9 cellular contexts compared by ENCODE assay signal in genomic region chr13:98484289-98485219, GRCh38.
A peak's percentile ranks its signal among the peaks of the same experiment; 100 is the strongest.
DNase-seq lines count a peak whose midpoint lies in the region; TF ChIP-seq lines count a peak whose summit lies in the region.
"Had no signal": no experiment of that assay in that cellular context is flagged by ENCODE, and none has a peak within 500 bp of the region (broad histone marks: within the 10 kb centered on the region; RNA-seq: fewer than 3 reads in every experiment).

No MANE protein-coding gene starts in this region.

- H3K36me3 ChIP-seq in spleen, result peaks cover 0 to 20% (median 0%) of the 10 kb centered on the region in 6 donors

- peaks cover 20% of the 10 kb centered on the region for H3K36me3 Mint-ChIP-seq in MCF 10A (ENCODE audit: insufficient read depth, unreplicated experiment)
- H3K36me3 Mint-ChIP-seq in immature natural killer cell, result peaks cover 4 to 17% (median 6%) of the 10 kb centered on the region in 3 donors

- peak; percentile 83 for DNase-seq in activated naive CD4-positive, alpha-beta T cell treated with Interleukin-2 at 50 U/mL for 16 hours
- DNase-seq in activated naive CD4-positive, alpha-beta T cell (lab: John Stamatoyannopoulos, UW), result no peak
- DNase-seq in NB4 (ENCODE audit: low read depth), result peak; percentile 93
- peak; percentile 82 for DNase-seq in T-helper 22 cell (ENCODE audit: low read depth)
- DNase-seq in MCF 10A (ENCODE audit: unreplicated experiment), result peak; percentile 99
- DNase-seq in iPS-NIHi11 (ENCODE audit: low spot score), result peak; percentile 83
- DNase-seq in spleen, result peak; percentile 84
- no peak for DNase-seq in immature natural killer cell
- DNase-seq: DND-41 had no signal

- WGBS in spleen, 5 donors, result 42 to 58% (median 52%) methylated on average over 15 to 21 of the region's 21 CpGs

- H3K4me3 Mint-ChIP-seq in MCF 10A (ENCODE audit: unreplicated experiment), result peak overlapping the region; percentile 68
- H3K4me3 Mint-ChIP-seq in immature natural killer cell, result peak overlapping the region in 1 of 5 donors; percentile 29

- no peaks in the 10 kb centered on the region for H3K9me3 ChIP-seq in spleen

- H3K27me3 ChIP-seq in spleen (replicated peaks in 1 of 7), result no peaks in the 10 kb centered on the region

- H3K4me1 Mint-ChIP-seq in MCF 10A (ENCODE audit: insufficient read depth, unreplicated experiment), result peaks cover 47% of the 10 kb centered on the region
- H3K4me1 Mint-ChIP-seq in immature natural killer cell, result peaks cover 44 to 67% of the 10 kb centered on the region in 2 donors

- H3K27me3 Mint-ChIP-seq in MCF 10A (ENCODE audit: insufficient read depth, unreplicated experiment) (no peaks in the 10 kb centered on the region), immature natural killer cell (ENCODE audit: low read depth in 3 of 3) (peaks cover 0 to 3% (median 2%) of the 10 kb centered on the region in 3 donors)

- H3K27ac Mint-ChIP-seq in MCF 10A (ENCODE audit: low read depth, unreplicated experiment) (peak overlapping the region; percentile 94), immature natural killer cell (peak overlapping the region in 3 of 6 donors; percentile 5 to 75 (median 20))

- BruUV-seq in MCF 10A (replicated peaks; lab: Mats Ljungman, UMichigan), result TSS peak; percentile 61

- peak overlapping the region; percentile 36 to 84 (median 78) for H3K27ac ChIP-seq in spleen

- intact Hi-C loops in MCF 10A (cut with micrococcal nuclease) (loop anchor here (1.0 to 10.0 kb wide), 4 partner anchors 25 to 170 kb away; no protein-coding TSS in a partner anchor), spleen (cut with DNase I; ENCODE audit: low total_unique reads) (no loop called here)

- CTCF ChIA-PET in MCF 10A (lab: Yijun Ruan, JAX), result interaction anchor here (0.5 to 7.4 kb wide), 27 partner anchors 10 to 629 kb away, joined by 3 to 71 read pairs (median 3); no protein-coding TSS in a partner anchor

- H3K9me3 Mint-ChIP-seq in MCF 10A (ENCODE audit: unreplicated experiment) (no peaks in the 10 kb centered on the region), immature natural killer cell (no peaks in the 10 kb centered on the region)

- peaks cover 52 to 100% (median 94%) of the 10 kb centered on the region in 6 donors for H3K4me1 ChIP-seq in spleen

- POLR2A ChIA-PET in MCF 10A (lab: Yijun Ruan, JAX), result interaction anchor here (0.6 to 4.8 kb wide), 21 partner anchors 9 to 1173 kb away, joined by 3 to 79 read pairs (median 4); partner anchors contain the start of genes STK24 and UBAC2

- H3K4me3 ChIP-seq in NB4 (ENCODE audit: low read depth, low read length) (no peak overlapping the region), spleen (peak overlapping the region in 1 of 8 donors; percentile 21)

- TF ChIP-seq CTCF in NB4 (IDR thresholded peaks at IDR 0.05; ENCODE audit: low read depth, low read length) (no peak), MCF 10A (IDR thresholded peaks at IDR 0.05; ENCODE audit: unreplicated experiment) (no peak), spleen (IDR thresholded peaks at IDR 0.05 in 8 of 11, conservative IDR thresholded peaks at IDR 0.05 in 3 of 11) (no peak)

- TF ChIP-seq POLR2A in NB4 (IDR thresholded peaks at IDR 0.05; ENCODE audit: extremely low read depth, insufficient read length), result no peak
- TF ChIP-seq POLR2A in spleen (IDR thresholded peaks at IDR 0.05), result no peak

Comparison
In these comparisons a context has a peak if more than half of its experiments do, and no peak if none do; other contexts are left out.
1. DNase-seq: peak in activated naive CD4-positive, alpha-beta T cell treated with Interleukin-2 at 50 U/mL for 16 hours (single experiment), NB4 (single experiment), T-helper 22 cell (single experiment), MCF 10A (single experiment), iPS-NIHi11 (single experiment) and spleen (single experiment); none in activated naive CD4-positive, alpha-beta T cell (0 of 4) and immature natural killer cell (0 of 3).